In genomic region chr22:49918911-49919881, GRCh38 we compare ENCODE assay signal across 8 cellular contexts. TPM values are rescaled to one million over a fixed set of nuclear protein-coding genes. Genes with fewer than 3 reads are reported as not detected.
DNase-seq lines count a peak whose midpoint lies in the region; ATAC-seq and TF ChIP-seq lines count a peak whose summit lies in the region.

No MANE protein-coding gene starts in this region.

- intact Hi-C loops in CD14-positive monocyte (cut with micrococcal nuclease), result loop anchor here in 1 of 2 donors (2.0 kb wide), 1 partner anchor 70 kb away; no protein-coding TSS in a partner anchor
- intact Hi-C loops in dorsolateral prefrontal cortex (cut with DNase I), result loop anchor here (5.0 to 10.0 kb wide), 2 partner anchors 67 to 94 kb away; partner anchors contain the start of genes BRD1 (in 1 of the 2) and ZBED4 (in 1 of the 2)

- H3K4me3 ChIP-seq in dorsolateral prefrontal cortex, result peak overlapping the region; percentile 62 to 97 (median 89)

- H3K27ac ChIP-seq in dorsolateral prefrontal cortex, result peak overlapping the region in 32 of 59 donors; percentile 2 to 97 (median 76)

- H3K36me3 Mint-ChIP-seq in CD14-positive monocyte, result peaks cover 24 to 32% of the 10 kb centered on the region in 2 donors
- no peaks in the 10 kb centered on the region for H3K36me3 Mint-ChIP-seq in nephron progenitor cell (ENCODE audit: low read depth)

- H3K9me3 Mint-ChIP-seq in CD14-positive monocyte (no peaks in the 10 kb centered on the region), nephron progenitor cell (no peaks in the 10 kb centered on the region)

- peak overlapping the region; percentile 72 to 73 for H3K4me3 Mint-ChIP-seq in CD14-positive monocyte
- peak overlapping the region; percentile 76 for H3K4me3 Mint-ChIP-seq in nephron progenitor cell

- ATAC-seq in HG02973 (IDR thresholded peaks at IDR 0.05; ENCODE audit: unreplicated experiment) (no peak), HG02840 (IDR thresholded peaks at IDR 0.05; ENCODE audit: low FRiP score, unreplicated experiment) (no peak)

- TF ChIP-seq CTCF in CD14-positive monocyte (IDR thresholded peaks at IDR 0.05) (no peak), dorsolateral prefrontal cortex (IDR thresholded peaks at IDR 0.05 in 54 of 56, conservative IDR thresholded peaks at IDR 0.05 in 2 of 56; ENCODE audit: low read depth in 1 of 56, partially characterized antibody in 56 of 56) (no peak), nephron progenitor cell (IDR thresholded peaks at IDR 0.05) (no peak)

- no peaks in the 10 kb centered on the region for H3K27me3 ChIP-seq in dorsolateral prefrontal cortex

- H3K27ac Mint-ChIP-seq in CD14-positive monocyte (peak overlapping the region in 3 of 7 donors; percentile 50 to 76 (median 61)), nephron progenitor cell (no peak overlapping the region)

- no peak for TF ChIP-seq EP300 in Ishikawa (IDR thresholded peaks at IDR 0.05; ENCODE audit: borderline replicate concordance)

- H3K27me3 Mint-ChIP-seq in CD14-positive monocyte (ENCODE audit: low read depth in 3 of 3) (peaks cover 0 to 2% (median 0%) of the 10 kb centered on the region in 3 donors), nephron progenitor cell (ENCODE audit: low read depth, poor library complexity) (no peaks in the 10 kb centered on the region)

- TF ChIP-seq RAD21 in Ishikawa (IDR thresholded peaks at IDR 0.05; ENCODE audit: low read depth), result no peak

- H3K4me1 Mint-ChIP-seq in CD14-positive monocyte, result peaks cover 23% of the 10 kb centered on the region
- H3K4me1 Mint-ChIP-seq in nephron progenitor cell, result peaks cover 25% of the 10 kb centered on the region

- DNase-seq in CD14-positive monocyte (ENCODE audit: low spot score) (peak; percentile 42), dorsolateral prefrontal cortex (no peak), nephron progenitor cell (no peak), NCI-H1105 treated with DMSO at 0.1 percent for 48 hours (lab: John Stamatoyannopoulos, UW) (no peak), NCI-H2107 treated with DMSO at 0.1 percent for 48 hours (lab: John Stamatoyannopoulos, UW; ENCODE audit: unreplicated experiment) (no peak)

TF ChIP-seq in Ishikawa, 13 proteins besides CTCF, POLR2A, EP300 and RAD21:
- no peak for TF ChIP-seq USF1 (IDR thresholded peaks at IDR 0.05)
- TF ChIP-seq REST (IDR thresholded peaks at IDR 0.05; ENCODE audit: low read depth), result peak; percentile 22; the same call in 1 of the 2 replicates
- no peak for TF ChIP-seq NFIC (IDR thresholded peaks at IDR 0.05)
- no peak for TF ChIP-seq EGR1 (IDR thresholded peaks at IDR 0.05)

RNA-seq across cellular contexts. Expression of gene CRELD2, which starts 0.8 kb away (rescaled TPM):
- polyA plus RNA-seq in CD14-positive monocyte, result 10 to 100 TPM; 20.3 to 27.6 TPM
- 10 to 100 TPM; 19.4 to 50.3 (median 29.6) TPM for total RNA-seq in dorsolateral prefrontal cortex

RNA-seq across cellular contexts. Expression of gene ALG12, which starts 1.0 kb away (rescaled TPM):
- 1 to 10 TPM; 7.2 to 9.5 TPM for polyA plus RNA-seq in CD14-positive monocyte
- total RNA-seq in dorsolateral prefrontal cortex, result 10 to 100 TPM in 117 of 120 experiments, 1 to 10 TPM in 3; 9.4 to 31.2 (median 15.9) TPM

RNA-seq across cellular contexts. Expression of gene PIM3, which starts 41.4 kb away (rescaled TPM):
- 10 to 100 TPM; 38.8 to 40.4 TPM for polyA plus RNA-seq in CD14-positive monocyte
- total RNA-seq in dorsolateral prefrontal cortex, result 10 to 100 TPM; 18.9 to 92.4 (median 32.9) TPM
